ENCODE assay signal across 31 cellular contexts in the genomic region with DNA sequence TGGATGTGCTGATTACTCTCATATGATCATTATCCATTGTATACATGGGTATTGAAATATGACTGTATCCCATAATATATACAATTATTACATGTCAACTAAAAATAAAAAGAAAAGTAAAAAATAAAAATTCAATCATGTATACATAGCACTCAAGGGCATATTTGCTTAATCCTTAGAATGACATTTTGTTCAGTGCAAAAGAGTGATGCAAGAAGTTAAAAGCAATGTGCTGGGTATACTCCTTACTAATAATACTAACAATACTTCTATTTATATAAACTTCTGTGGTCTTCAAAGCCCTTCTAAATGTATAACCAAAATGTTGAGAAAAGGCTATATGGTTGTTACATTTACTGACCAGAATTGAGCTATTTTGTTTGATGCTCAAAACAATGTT. TPM values are rescaled to one million over a fixed set of nuclear protein-coding genes. Genes with fewer than 3 reads are reported as not detected.
DNase-seq lines count a peak whose midpoint lies in the region; ATAC-seq and TF ChIP-seq lines count a peak whose summit lies in the region.
"Had no signal": no experiment of that assay in that cellular context is flagged by ENCODE, and none has a peak within 500 bp of the region (broad histone marks: within the 10 kb centered on the region; RNA-seq: fewer than 3 reads in every experiment).

No MANE protein-coding gene starts in this region.

- H2BK15ac ChIP-seq in IMR-90 (ENCODE audit: low read depth, low read length): no peak overlapping the region

- peak overlapping the region; percentile 72 for H3K27ac Mint-ChIP-seq in type B pancreatic cell
- no peak overlapping the region for H3K27ac Mint-ChIP-seq in activated naive CD4-positive, alpha-beta T cell treated with anti-CD3 and anti-CD28 coated beads for 36 hours
- H3K27ac Mint-ChIP-seq: activated CD4-positive, alpha-beta T cell treated with anti-CD3 and anti-CD28 coated beads, Interleukin-2, amount 10 ng/mL, durations not matched to agents 24 days and 14 days; activated CD8-positive, alpha-beta memory T cell treated with anti-CD3 and anti-CD28 coated beads, Interleukin-2, amount 10 ng/mL, durations not matched to agents 7 days and 5 days; activated T-cell treated with anti-CD3 and anti-CD28 coated beads, Interleukin-2, amount 50 U/mL, for 72 hours; brain; CD4-positive, CD25-positive, alpha-beta regulatory T cell; HFFc6; IgD-negative memory B cell; naive B cell had no signal

- H3K4me3 Mint-ChIP-seq in type B pancreatic cell: no peak overlapping the region
- H3K4me3 Mint-ChIP-seq in activated naive CD4-positive, alpha-beta T cell treated with anti-CD3 and anti-CD28 coated beads for 36 hours: no peak overlapping the region
- H3K4me3 Mint-ChIP-seq: activated CD4-positive, alpha-beta T cell treated with anti-CD3 and anti-CD28 coated beads, Interleukin-2, amount 10 ng/mL, durations not matched to agents 24 days and 14 days; activated CD8-positive, alpha-beta memory T cell treated with anti-CD3 and anti-CD28 coated beads, Interleukin-2, amount 10 ng/mL, durations not matched to agents 7 days and 5 days; activated T-cell treated with anti-CD3 and anti-CD28 coated beads, Interleukin-2, amount 50 U/mL, for 72 hours; brain; CD4-positive, CD25-positive, alpha-beta regulatory T cell; HFFc6; IgD-negative memory B cell; naive B cell had no signal

- H3K4me3 ChIP-seq in IMR-90 (ENCODE audit: insufficient read depth, low read depth, low read length) (no peak overlapping the region), choroid plexus epithelial cell (ENCODE audit: low read depth, low read length) (no peak overlapping the region), lower lobe of right lung (no peak overlapping the region)
- H3K4me3 ChIP-seq: GM23248 had no signal

- H4K91ac ChIP-seq in IMR-90 (ENCODE audit: insufficient read depth, low read depth, low read length): no peak overlapping the region

- 0 out of 4 replicates have a peak, but pooled peaks cover 0 to 3% of the 10 kb centered on the region in 2 experiments for H3K79me1 ChIP-seq in IMR-90 (ENCODE audit: low read depth in 1 of 2, low read length in 2 of 2)

- H3K14ac ChIP-seq in IMR-90 (replicated peaks; ENCODE audit: low read depth, low read length): no peak overlapping the region

- H3K4me1 ChIP-seq in IMR-90 (ENCODE audit: control insufficient read depth, insufficient read depth, low read length) (peaks cover 10% of the 10 kb centered on the region; the same call in 1 of the 2 replicates), lower lobe of right lung (peaks cover 18% of the 10 kb centered on the region)

- H3K23ac ChIP-seq in IMR-90 (ENCODE audit: low read depth, low read length): no peak overlapping the region

- H3K9ac ChIP-seq in IMR-90 (ENCODE audit: low read depth, low read length): no peak overlapping the region
- H3K9ac ChIP-seq: GM23248 had no signal

- no peak overlapping the region for H4K8ac ChIP-seq in IMR-90 (ENCODE audit: low read depth in 2 of 2, low read length in 2 of 2)

- no peaks in the 10 kb centered on the region for H3K9me3 Mint-ChIP-seq in type B pancreatic cell
- no peaks in the 10 kb centered on the region for H3K9me3 Mint-ChIP-seq in activated naive CD4-positive, alpha-beta T cell treated with anti-CD3 and anti-CD28 coated beads for 36 hours
- H3K9me3 Mint-ChIP-seq: activated CD4-positive, alpha-beta T cell treated with anti-CD3 and anti-CD28 coated beads, Interleukin-2, amount 10 ng/mL, durations not matched to agents 24 days and 14 days; activated T-cell treated with anti-CD3 and anti-CD28 coated beads, Interleukin-2, amount 50 U/mL, for 72 hours; brain; HFFc6; IgD-negative memory B cell had no signal

- no peak overlapping the region for H3K18ac ChIP-seq in IMR-90 (ENCODE audit: low read depth, low read length)

- DNase-seq in IMR-90 (peak; percentile 45), choroid plexus epithelial cell (ENCODE audit: low read depth) (peak; percentile 39), lower lobe of right lung (no peak), type B pancreatic cell (ENCODE audit: extremely low spot score, unreplicated experiment) (no peak), globus pallidus (ENCODE audit: low spot score) (no peak), NOMO-1 treated with DMSO at 0.1 percent for 48 hours (lab: John Stamatoyannopoulos, UW; ENCODE audit: unreplicated experiment) (no peak)
- no peak for DNase-seq in activated naive CD4-positive, alpha-beta T cell treated with anti-CD3 and anti-CD28 coated beads for 36 hours
- DNase-seq: activated CD4-positive, alpha-beta T cell treated with anti-CD3 and anti-CD28 coated beads, Interleukin-2, amount 10 ng/mL, durations not matched to agents 24 days and 14 days; activated CD8-positive, alpha-beta memory T cell treated with anti-CD3 and anti-CD28 coated beads, Interleukin-2, amount 10 ng/mL, durations not matched to agents 7 days and 5 days; activated naive CD4-positive, alpha-beta T cell; activated T-cell treated with anti-CD3 and anti-CD28 coated beads, Interleukin-2, amount 50 U/mL, for 72 hours; CD4-positive, CD25-positive, alpha-beta regulatory T cell; cerebellar nuclear complex; effector CD8-positive, alpha-beta T cell; EL; erythroblast; GM23248; head of caudate nucleus; HFFc6; naive B cell; NCI-H1092 treated with DMSO at 0.1 percent for 48 hours; NCI-H187; NCI-H2171 treated with DMSO at 0.1 percent for 48 hours; NCI-H524 treated with DMSO at 0.1 percent for 48 hours; NK-92 treated with Interleukin-12 subunit alpha and Interleukin-12 subunit beta, amount 100 ng/mL, for 24 hours; occipital lobe; stimulated activated CD4-positive, alpha-beta T cell treated with anti-CD3 and anti-CD28 coated beads, Interleukin-1b, Interleukin-23, amount 100 ng/mL, for 48 hours; SW 1271; T-helper 9 cell had no signal

- H3K27me3 ChIP-seq in IMR-90 (ENCODE audit: control insufficient read depth, insufficient read depth, low read length) (no peaks in the 10 kb centered on the region), lower lobe of right lung (ENCODE audit: low read depth) (no peaks in the 10 kb centered on the region)

- dilution Hi-C loops in IMR-90 (cut with HindIII; ENCODE audit: low sequenced_read_pairs, unreplicated experiment): no loop called here

- H3K27ac ChIP-seq in IMR-90 (ENCODE audit: insufficient read depth, low read length) (no peak overlapping the region), lower lobe of right lung (peak overlapping the region; percentile 78)
- H3K27ac ChIP-seq: GM23248 had no signal

- BruUV-seq in IMR-90 (replicated peaks; lab: Mats Ljungman, UMichigan): no TSS peak

- no peak overlapping the region for H3K56ac ChIP-seq in IMR-90 (ENCODE audit: extremely low read depth, insufficient read depth, low read length)

- H3K9me1 ChIP-seq in IMR-90 (ENCODE audit: insufficient read depth, low read length): peaks cover 7% of the 10 kb centered on the region

- TF ChIP-seq POLR2A in IMR-90 (IDR thresholded peaks at IDR 0.05; ENCODE audit: low read depth, low read length): no peak

- no peak for TF ChIP-seq CTCF in IMR-90 (conservative IDR thresholded peaks at IDR 0.05; ENCODE audit: low read depth, low read length)
- TF ChIP-seq CTCF in choroid plexus epithelial cell (conservative IDR thresholded peaks at IDR 0.05; ENCODE audit: low read depth, low read length): no peak
- TF ChIP-seq CTCF in lower lobe of right lung (IDR thresholded peaks at IDR 0.05): no peak
- no peak for TF ChIP-seq CTCF in type B pancreatic cell (conservative IDR thresholded peaks at IDR 0.05)

- no peak overlapping the region for H2AFZ ChIP-seq in IMR-90 (replicated peaks; ENCODE audit: low read length, poor library complexity)
- H2AFZ ChIP-seq: GM23248 had no signal

- intact Hi-C loops in IMR-90 (cut with micrococcal nuclease) (no loop called here), lower lobe of right lung (cut with DNase I) (no loop called here)
- intact Hi-C loops in activated naive CD4-positive, alpha-beta T cell treated with anti-CD3 and anti-CD28 coated beads for 36 hours (cut with micrococcal nuclease): no loop called here

- H3K36me3 ChIP-seq in IMR-90 (ENCODE audit: control insufficient read depth, insufficient read depth, low read length) (no peaks in the 10 kb centered on the region), lower lobe of right lung (no peaks in the 10 kb centered on the region)

- H3K4ac ChIP-seq in IMR-90 (ENCODE audit: low read depth, low read length): no peak overlapping the region

- peaks cover 12% of the 10 kb centered on the region for H3K4me1 Mint-ChIP-seq in type B pancreatic cell (ENCODE audit: unreplicated experiment)
- H3K4me1 Mint-ChIP-seq in activated naive CD4-positive, alpha-beta T cell treated with anti-CD3 and anti-CD28 coated beads for 36 hours (ENCODE audit: low read depth): no peaks in the 10 kb centered on the region
- H3K4me1 Mint-ChIP-seq: activated CD4-positive, alpha-beta T cell treated with anti-CD3 and anti-CD28 coated beads, Interleukin-2, amount 10 ng/mL, durations not matched to agents 24 days and 14 days; CD4-positive, CD25-positive, alpha-beta regulatory T cell; IgD-negative memory B cell; naive B cell had no signal

- H3K9me3 ChIP-seq in IMR-90 (ENCODE audit: control insufficient read depth, insufficient read depth, low read length) (no peaks in the 10 kb centered on the region), lower lobe of right lung (no peaks in the 10 kb centered on the region)

- no peaks in the 10 kb centered on the region for H3K36me3 Mint-ChIP-seq in type B pancreatic cell
- H3K36me3 Mint-ChIP-seq in activated naive CD4-positive, alpha-beta T cell treated with anti-CD3 and anti-CD28 coated beads for 36 hours (ENCODE audit: low read depth): no peaks in the 10 kb centered on the region
- H3K36me3 Mint-ChIP-seq: activated CD8-positive, alpha-beta memory T cell treated with anti-CD3 and anti-CD28 coated beads, Interleukin-2, amount 10 ng/mL, durations not matched to agents 7 days and 5 days; brain; CD4-positive, CD25-positive, alpha-beta regulatory T cell; IgD-negative memory B cell; naive B cell had no signal

- H4K5ac ChIP-seq in IMR-90 (ENCODE audit: low read depth, low read length): no peak overlapping the region

- no peak overlapping the region for H2BK120ac ChIP-seq in IMR-90 (ENCODE audit: low read depth, low read length)

- H2BK5ac ChIP-seq in IMR-90 (ENCODE audit: low read depth, low read length, poor library complexity, severe bottlenecking): peak overlapping the region; percentile 77

- ATAC-seq in IMR-90 (ENCODE audit: low read depth) (peak; percentile 36; the same call in 1 of the 2 replicates), lower lobe of right lung (no peak)
- ATAC-seq: activated CD8-positive, alpha-beta memory T cell treated with anti-CD3 and anti-CD28 coated beads, Interleukin-2, amount 10 ng/mL, durations not matched to agents 7 days and 5 days; activated T-cell treated with anti-CD3 and anti-CD28 coated beads, Interleukin-2, amount 50 U/mL, for 72 hours had no signal

- no peak overlapping the region for H3K4me2 ChIP-seq in IMR-90 (ENCODE audit: low read depth, low read length)

- TF ChIP-seq RAD21 in IMR-90 (IDR thresholded peaks at IDR 0.05; ENCODE audit: low read length): no peak

- no peak overlapping the region for H2AK5ac ChIP-seq in IMR-90 (ENCODE audit: low read depth, low read length)

- POLR2A ChIA-PET in IMR-90 (lab: Charles Lee; ENCODE audit: unreplicated experiment): no interaction called here

- in situ Hi-C loops in IMR-90 (cut with MboI; ENCODE audit: low sequenced_read_pairs): no loop called here

- no peak overlapping the region for H2AK9ac ChIP-seq in IMR-90 (replicated peaks; ENCODE audit: low read depth, low read length, poor library complexity)

- no peaks in the 10 kb centered on the region for H3K27me3 Mint-ChIP-seq in type B pancreatic cell
- peaks cover 13% of the 10 kb centered on the region for H3K27me3 Mint-ChIP-seq in activated naive CD4-positive, alpha-beta T cell treated with anti-CD3 and anti-CD28 coated beads for 36 hours (ENCODE audit: low read depth)

- no peak overlapping the region for H2BK20ac ChIP-seq in IMR-90 (ENCODE audit: low read depth, low read length)

- no peaks in the 10 kb centered on the region for H4K20me1 ChIP-seq in IMR-90 (ENCODE audit: insufficient read depth, low read length)

- CTCF ChIA-PET in IMR-90 (lab: Yijun Ruan, JAX): no interaction called here
- CTCF ChIA-PET in activated naive CD4-positive, alpha-beta T cell treated with anti-CD3 and anti-CD28 coated beads for 36 hours (lab: Charles Lee): no interaction called here

RNA-seq across cellular contexts. Expression of a gene that starts 23.2 kb away (rescaled TPM):
- total RNA-seq in IMR-90 (2012; rRNA removed): 232 and 366 TPM in 2 replicates
- 302 and 364 TPM in 2 replicates for polyA plus RNA-seq in IMR-90 (2012; rRNA removed)
- polyA plus RNA-seq in IMR-90 (2012; cell fraction: cytosol; rRNA removed): 212 and 271 TPM in 2 replicates
- polyA plus RNA-seq in IMR-90 (2012; cell fraction: nucleus; rRNA removed; ENCODE audit: low replicate concordance): 340 and 869 TPM in 2 replicates
- 146 TPM for total RNA-seq in lower lobe of right lung
- total RNA-seq in type B pancreatic cell (ENCODE audit: low replicate concordance): 39.4 and 82.3 TPM in 2 replicates
- not detected for total RNA-seq in activated naive CD4-positive, alpha-beta T cell treated with anti-CD3 and anti-CD28 coated beads for 36 hours
- total RNA-seq: activated CD8-positive, alpha-beta memory T cell treated with anti-CD3 and anti-CD28 coated beads, Interleukin-2, amount 10 ng/mL, durations not matched to agents 7 days and 5 days had no signal
- polyA plus RNA-seq: CD4-positive, CD25-positive, alpha-beta regulatory T cell; IgD-negative memory B cell had no signal

Comparison
In these comparisons a context has a peak if more than half of its experiments do, and no peak if none do; other contexts are left out.
1. DNase-seq: peak in IMR-90 (single experiment) and choroid plexus epithelial cell (single experiment); none in lower lobe of right lung (single experiment), type B pancreatic cell (single experiment), globus pallidus (single experiment), activated naive CD4-positive, alpha-beta T cell treated with anti-CD3 and anti-CD28 coated beads for 36 hours (single experiment) and NOMO-1 treated with DMSO at 0.1 percent for 48 hours (single experiment).
2. RNA of a gene that starts 23.2 kb away (total RNA-seq): 232 to 366 TPM in IMR-90, 146 TPM in lower lobe of right lung (single experiment) and 39.4 to 82.3 TPM in type B pancreatic cell; not detected in activated naive CD4-positive, alpha-beta T cell treated with anti-CD3 and anti-CD28 coated beads for 36 hours; every median in the first group is over 10 times any median in the second.